In the genomic region with DNA sequence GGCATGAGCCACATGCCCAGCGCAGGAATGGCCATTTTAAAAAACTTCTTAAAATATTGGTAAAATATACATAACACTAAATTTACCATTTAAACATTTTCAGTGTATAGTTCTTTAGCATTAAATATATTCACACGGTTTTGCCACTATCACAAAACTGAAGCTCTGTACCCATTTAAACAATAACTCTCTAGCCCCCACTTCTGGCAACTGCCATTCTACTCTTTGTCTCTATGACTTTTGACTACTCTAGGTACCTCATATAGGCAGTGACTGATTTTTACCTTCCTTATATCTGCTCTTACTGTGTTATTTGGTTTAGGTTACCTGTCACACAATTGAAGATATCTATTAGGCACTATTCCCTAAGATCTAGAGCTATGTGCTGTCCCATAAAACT, we compare ENCODE assay signal across 12 cellular contexts. TPM values are rescaled to one million over a fixed set of nuclear protein-coding genes. Genes with fewer than 3 reads are reported as not detected.
DNase-seq lines count a peak whose midpoint lies in the region; ATAC-seq and TF ChIP-seq lines count a peak whose summit lies in the region.
"Had no signal": no experiment of that assay in that cellular context is flagged by ENCODE, and none has a peak within 500 bp of the region (broad histone marks: within the 10 kb centered on the region; RNA-seq: fewer than 3 reads in every experiment).

No MANE protein-coding gene starts in this region.

- H3F3A ChIP-seq in neural progenitor cell (ENCODE audit: low read depth), result no peaks in the 10 kb centered on the region

- in situ Hi-C loops in astrocyte of the cerebellum (cut with HindIII; ENCODE audit: low sequenced_read_pairs), result no loop called here

- no peak overlapping the region for H2AFZ ChIP-seq in neural progenitor cell (replicated peaks)

- H3K4me3 Mint-ChIP-seq in neural progenitor cell, result no peak overlapping the region
- H3K4me3 Mint-ChIP-seq: activated naive CD4-positive, alpha-beta T cell treated with anti-CD3 and anti-CD28 coated beads, Interleukin-2, amount 50 U/mL, for 24 hours had no signal

- H3K9me3 Mint-ChIP-seq in neural progenitor cell, result peaks cover 17% of the 10 kb centered on the region
- H3K9me3 Mint-ChIP-seq: activated naive CD4-positive, alpha-beta T cell treated with anti-CD3 and anti-CD28 coated beads, Interleukin-2, amount 50 U/mL, for 24 hours had no signal

- peaks cover 17% of the 10 kb centered on the region for H3K36me3 Mint-ChIP-seq in neural progenitor cell

- TF ChIP-seq CTCF in astrocyte of the cerebellum (IDR thresholded peaks at IDR 0.05; ENCODE audit: low read depth, low read length, missing control alignments), result peak; percentile 11
- TF ChIP-seq CTCF in neural progenitor cell (IDR thresholded peaks at IDR 0.05), result peak; percentile 23

- no peaks in the 10 kb centered on the region for H3K27me3 ChIP-seq in neural progenitor cell
- H3K27me3 ChIP-seq: dorsolateral prefrontal cortex had no signal

- no peaks in the 10 kb centered on the region for H4K20me1 ChIP-seq in neural progenitor cell (ENCODE audit: low read depth)

- ATAC-seq in HG02840 (IDR thresholded peaks at IDR 0.05; ENCODE audit: low FRiP score, unreplicated experiment), result no peak

- H3K79me2 ChIP-seq in neural progenitor cell (ENCODE audit: low read depth), result peaks cover 17% of the 10 kb centered on the region

- peak; percentile 2 for DNase-seq in SKM-1 treated with dmso at 0.1 percent for 144 hours (lab: John Stamatoyannopoulos, UW; ENCODE audit: unreplicated experiment)
- DNase-seq in SKM-1 (lab: John Stamatoyannopoulos, UW; ENCODE audit: unreplicated experiment), result no peak
- DNase-seq in LHCN-M2 (ENCODE audit: low read depth), result peak; percentile 19
- no peak for DNase-seq in astrocyte of the cerebellum (ENCODE audit: low read depth)
- DNase-seq in neural progenitor cell (ENCODE audit: low spot score), result no peak
- DNase-seq in NCI-H1436 treated with DMSO at 0.1 percent for 48 hours (lab: John Stamatoyannopoulos, UW), result no peak
- no peak for DNase-seq in AG08396 (ENCODE audit: low spot score)
- DNase-seq: dorsolateral prefrontal cortex, hypothalamus had no signal

- H3K9ac ChIP-seq in neural progenitor cell, result no peak overlapping the region

- no peak overlapping the region for H3K27ac ChIP-seq in neural progenitor cell
- H3K27ac ChIP-seq: dorsolateral prefrontal cortex, HL-60 had no signal

- H3K36me3 ChIP-seq in neural progenitor cell, result no peaks in the 10 kb centered on the region

- H3K4me1 ChIP-seq in neural progenitor cell, result peaks cover 7% of the 10 kb centered on the region

- H3K27ac Mint-ChIP-seq in neural progenitor cell, result no peak overlapping the region
- H3K27ac Mint-ChIP-seq: activated naive CD4-positive, alpha-beta T cell treated with anti-CD3 and anti-CD28 coated beads, Interleukin-2, amount 50 U/mL, for 24 hours had no signal

- H3K4me1 Mint-ChIP-seq in neural progenitor cell, result peaks cover 6% of the 10 kb centered on the region

- H3K27me3 Mint-ChIP-seq in neural progenitor cell (ENCODE audit: insufficient read depth, low read depth), result peaks cover 5% of the 10 kb centered on the region
- H3K27me3 Mint-ChIP-seq: activated naive CD4-positive, alpha-beta T cell treated with anti-CD3 and anti-CD28 coated beads, Interleukin-2, amount 50 U/mL, for 24 hours had no signal

- no peaks in the 10 kb centered on the region for H3K9me3 ChIP-seq in neural progenitor cell (ENCODE audit: low read depth)

- H3K4me2 ChIP-seq in neural progenitor cell, result no peak overlapping the region

- H3K4me3 ChIP-seq in astrocyte of the cerebellum (ENCODE audit: low read depth, low read length) (no peak overlapping the region), neural progenitor cell (no peak overlapping the region)
- H3K4me3 ChIP-seq: dorsolateral prefrontal cortex had no signal

RNA-seq across cellular contexts. Expression of gene KBTBD7, which starts 2.3 kb away (rescaled TPM):
- total RNA-seq in LHCN-M2 (2014; rRNA removed) (7.1 and 8.1 TPM in 2 replicates), neural progenitor cell (ENCODE audit: low replicate concordance) (18.5 and 24.7 TPM in 2 replicates)
- polyA plus RNA-seq in LHCN-M2 (2012), result 2.5 TPM

Comparison
In these comparisons a context has a peak if more than half of its experiments do, and no peak if none do; other contexts are left out.
1. DNase-seq: peak in SKM-1 treated with dmso at 0.1 percent for 144 hours (single experiment) and LHCN-M2 (single experiment); none in SKM-1 (single experiment), astrocyte of the cerebellum (single experiment), neural progenitor cell (single experiment), NCI-H1436 treated with DMSO at 0.1 percent for 48 hours (single experiment) and AG08396 (single experiment).